8 cellular contexts compared by ENCODE assay signal in the genomic region with DNA sequence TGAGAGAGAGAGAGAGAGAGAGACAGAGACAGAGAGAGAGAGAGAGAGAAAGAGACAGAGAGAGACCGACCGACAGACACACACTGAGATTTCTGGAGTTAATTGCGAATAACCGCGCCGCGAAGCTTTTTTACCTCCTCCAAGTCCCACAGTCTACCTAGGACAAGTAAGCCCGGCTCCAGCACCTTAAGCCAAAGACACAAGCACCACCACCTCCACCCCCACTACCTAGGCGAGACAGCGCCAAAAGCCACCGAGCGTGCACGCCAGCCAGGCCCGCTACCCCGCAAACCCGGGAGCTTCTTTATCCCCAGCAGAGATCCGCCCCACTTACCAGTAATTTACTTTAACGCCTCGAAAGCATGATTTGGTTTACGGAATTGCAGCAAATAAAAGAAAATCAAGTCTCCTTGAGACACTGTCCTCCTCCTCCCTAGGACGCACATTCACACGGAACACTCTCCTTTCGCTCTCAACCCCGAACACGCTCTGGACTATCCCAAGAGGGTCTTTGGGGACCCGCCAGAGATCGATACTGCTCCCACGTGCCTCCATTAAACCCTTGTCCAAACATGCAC.
DNase-seq lines count a peak whose midpoint lies in the region; ATAC-seq and TF ChIP-seq lines count a peak whose summit lies in the region.

No MANE protein-coding gene starts in this region.

- H3K4me1 ChIP-seq in mucosa of stomach (ENCODE audit: control insufficient read depth, insufficient read depth, low read length): no peaks in the 10 kb centered on the region

- H3K36me3 ChIP-seq in H7 (replicated peaks; ENCODE audit: control insufficient read depth, insufficient read depth, low read length): peaks cover 28% of the 10 kb centered on the region
- H3K36me3 ChIP-seq in mucosa of stomach (ENCODE audit: control insufficient read depth, insufficient read depth, low read length): no peaks in the 10 kb centered on the region

- H3K27me3 ChIP-seq in H7 (ENCODE audit: control insufficient read depth, insufficient read depth, low read length) (no peaks in the 10 kb centered on the region), mucosa of stomach (ENCODE audit: control insufficient read depth, insufficient read depth, low read length) (no peaks in the 10 kb centered on the region)

- no peaks in the 10 kb centered on the region for H3K9me3 ChIP-seq in mucosa of stomach (ENCODE audit: control insufficient read depth, low read length)

- peak overlapping the region; percentile 98 for H3K4me3 ChIP-seq in H7 (ENCODE audit: insufficient read depth, low read depth, low read length)
- H3K4me3 ChIP-seq in mucosa of stomach (ENCODE audit: low read length): peak overlapping the region; percentile 25

- no peak for ATAC-seq in HG03135 (IDR thresholded peaks at IDR 0.05; ENCODE audit: unreplicated experiment)

- H3K27ac Mint-ChIP-seq in T-helper 1 cell treated with Interleukin-12 subunit alpha and Interleukin-12 subunit beta and Interleukin-4 antibody, amounts not matched to agents 30 μg/mL and 1 μg/mL, for 36 hours: peak overlapping the region; percentile 84
- H3K27ac Mint-ChIP-seq in dendritic cell treated with granulocyte-macrophage colony-stimulating factor and Interleukin-4, amounts not matched to agents 40 ng/mL and 50 ng/mL, for 4 days: no peak overlapping the region
- peak overlapping the region; percentile 90 for H3K27ac Mint-ChIP-seq in type B pancreatic cell

- TF ChIP-seq CTCF in type B pancreatic cell (conservative IDR thresholded peaks at IDR 0.05): no peak

- intact Hi-C loops in dendritic cell treated with granulocyte-macrophage colony-stimulating factor and Interleukin-4, amounts not matched to agents 40 ng/mL and 50 ng/mL, for 4 days (cut with micrococcal nuclease): loop anchor here (5.0 kb wide), 1 partner anchor 48 kb away; no protein-coding TSS in a partner anchor

- H3K9ac ChIP-seq in mucosa of stomach (ENCODE audit: low read length): peak overlapping the region; percentile 62

- peak overlapping the region; percentile 97 for H3K4me3 Mint-ChIP-seq in T-helper 1 cell treated with Interleukin-12 subunit alpha and Interleukin-12 subunit beta and Interleukin-4 antibody, amounts not matched to agents 30 μg/mL and 1 μg/mL, for 36 hours
- peak overlapping the region; percentile 82 for H3K4me3 Mint-ChIP-seq in dendritic cell treated with granulocyte-macrophage colony-stimulating factor and Interleukin-4, amounts not matched to agents 40 ng/mL and 50 ng/mL, for 4 days
- peak overlapping the region; percentile 95 for H3K4me3 Mint-ChIP-seq in type B pancreatic cell

- H3K9me3 Mint-ChIP-seq in T-helper 1 cell treated with Interleukin-12 subunit alpha and Interleukin-12 subunit beta and Interleukin-4 antibody, amounts not matched to agents 30 μg/mL and 1 μg/mL, for 36 hours: no peaks in the 10 kb centered on the region
- H3K9me3 Mint-ChIP-seq in dendritic cell treated with granulocyte-macrophage colony-stimulating factor and Interleukin-4, amounts not matched to agents 40 ng/mL and 50 ng/mL, for 4 days: no peaks in the 10 kb centered on the region
- H3K9me3 Mint-ChIP-seq in type B pancreatic cell: no peaks in the 10 kb centered on the region

- peaks cover 30% of the 10 kb centered on the region for H3K4me1 Mint-ChIP-seq in T-helper 1 cell treated with Interleukin-12 subunit alpha and Interleukin-12 subunit beta and Interleukin-4 antibody, amounts not matched to agents 30 μg/mL and 1 μg/mL, for 36 hours (ENCODE audit: low read depth)
- H3K4me1 Mint-ChIP-seq in dendritic cell treated with granulocyte-macrophage colony-stimulating factor and Interleukin-4, amounts not matched to agents 40 ng/mL and 50 ng/mL, for 4 days (ENCODE audit: low read depth): peaks cover 14% of the 10 kb centered on the region
- peaks cover 9% of the 10 kb centered on the region for H3K4me1 Mint-ChIP-seq in type B pancreatic cell (ENCODE audit: unreplicated experiment)

- no peaks in the 10 kb centered on the region for H3K27me3 Mint-ChIP-seq in T-helper 1 cell treated with Interleukin-12 subunit alpha and Interleukin-12 subunit beta and Interleukin-4 antibody, amounts not matched to agents 30 μg/mL and 1 μg/mL, for 36 hours (ENCODE audit: low read depth)
- peaks cover 25% of the 10 kb centered on the region for H3K27me3 Mint-ChIP-seq in dendritic cell treated with granulocyte-macrophage colony-stimulating factor and Interleukin-4, amounts not matched to agents 40 ng/mL and 50 ng/mL, for 4 days
- H3K27me3 Mint-ChIP-seq in type B pancreatic cell: peaks cover 6% of the 10 kb centered on the region

- DNase-seq in H7 (peak; percentile 33), type B pancreatic cell (ENCODE audit: extremely low spot score, unreplicated experiment) (no peak), NCI-H1930 (lab: John Stamatoyannopoulos, UW) (no peak), SIG-M5 (lab: John Stamatoyannopoulos, UW) (no peak)

- H3K36me3 Mint-ChIP-seq in T-helper 1 cell treated with Interleukin-12 subunit alpha and Interleukin-12 subunit beta and Interleukin-4 antibody, amounts not matched to agents 30 μg/mL and 1 μg/mL, for 36 hours (ENCODE audit: low read depth): peaks cover 16% of the 10 kb centered on the region
- no peaks in the 10 kb centered on the region for H3K36me3 Mint-ChIP-seq in dendritic cell treated with granulocyte-macrophage colony-stimulating factor and Interleukin-4, amounts not matched to agents 40 ng/mL and 50 ng/mL, for 4 days (ENCODE audit: low read depth)
- H3K36me3 Mint-ChIP-seq in type B pancreatic cell: peaks cover 17% of the 10 kb centered on the region
